Comparison of ENCODE assay signal across 1 cellular context in the genomic region with DNA sequence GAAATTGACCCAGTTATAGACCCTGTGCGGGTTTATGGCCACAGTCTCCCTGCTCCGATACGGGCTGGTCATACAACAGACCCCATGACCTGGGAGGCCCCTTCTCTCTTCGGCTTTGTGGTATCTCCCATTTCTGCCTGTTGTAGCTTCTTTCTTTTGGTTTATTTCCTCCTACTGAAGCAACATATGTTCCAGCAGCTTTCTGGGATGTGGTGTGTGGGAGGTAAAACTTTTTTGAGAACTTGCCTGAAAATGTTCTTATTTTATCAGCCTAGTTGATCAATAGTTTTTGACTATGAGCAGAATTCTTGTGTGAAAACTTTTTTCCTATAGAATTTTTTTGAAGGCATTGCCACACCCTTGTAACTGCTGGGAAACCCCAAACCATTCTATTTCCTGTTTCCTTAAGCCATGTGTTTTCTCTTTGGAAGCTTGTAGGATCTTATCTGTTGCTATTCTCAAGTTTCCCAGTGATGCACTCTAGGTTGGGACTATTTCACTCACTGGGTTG.
TF ChIP-seq lines count a peak whose summit lies in the region.

No MANE protein-coding gene starts in this region.

TF ChIP-seq in H1, 55 proteins besides CTCF, POLR2A, EP300 and RAD21:
- TF ChIP-seq JUN (IDR thresholded peaks at IDR 0.05; ENCODE audit: low read depth, low read length) (no peak), SIN3A (conservative IDR thresholded peaks at IDR 0.05 in 1 of 2, IDR thresholded peaks at IDR 0.05 in 1 of 2; ENCODE audit: low read depth in 1 of 2, low read length in 2 of 2) (no peak), BRCA1 (IDR thresholded peaks at IDR 0.05; ENCODE audit: low read depth, low read length) (no peak), E2F6 (IDR thresholded peaks at IDR 0.05) (no peak), BCL11A (IDR thresholded peaks at IDR 0.05; ENCODE audit: low read depth in 2 of 2, low read length in 2 of 2) (no peak), USF2 (IDR thresholded peaks at IDR 0.05; ENCODE audit: low read length) (no peak), ATF3 (IDR thresholded peaks at IDR 0.05; ENCODE audit: insufficient read depth, low read depth, low read length) (no peak), POU5F1 (IDR thresholded peaks at IDR 0.05; ENCODE audit: low read depth, low read length) (no peak), SUZ12 (IDR thresholded peaks at IDR 0.05; ENCODE audit: low read length) (no peak), SP4 (IDR thresholded peaks at IDR 0.05; ENCODE audit: low read length) (no peak)
